In genomic region chr1:203625623-203626189, GRCh38 we compare ENCODE assay signal across 8 cellular contexts. TPM values are rescaled to one million over a fixed set of nuclear protein-coding genes. Genes with fewer than 3 reads are reported as not detected.
A peak's percentile ranks its signal among the peaks of the same experiment; 100 is the strongest.
DNase-seq lines count a peak whose midpoint lies in the region; ATAC-seq and TF ChIP-seq lines count a peak whose summit lies in the region.

No MANE protein-coding gene starts in this region.

- no peaks in the 10 kb centered on the region for H3K79me2 ChIP-seq in KMS-11 (ENCODE audit: insufficient read depth, low read depth)

- H3K4me3 ChIP-seq in KMS-11 (IDR thresholded peaks at IDR 0.05; ENCODE audit: insufficient read depth, low read depth, low read length) (no peak overlapping the region), breast epithelium (peak overlapping the region; percentile 60 to 69 (median 63))

- H3K9ac ChIP-seq in KMS-11 = peak overlapping the region; percentile 71; the same call in 1 of the 2 replicates

- TF ChIP-seq CTCF in KMS-11 (conservative IDR thresholded peaks at IDR 0.05; ENCODE audit: low read depth, low read length) = peak; percentile 57
- TF ChIP-seq CTCF in breast epithelium (IDR thresholded peaks at IDR 0.05) = peak; percentile 24 to 36 (median 31)

- H3K36me3 ChIP-seq in KMS-11 (ENCODE audit: insufficient read depth) = no peaks in the 10 kb centered on the region
- no peaks in the 10 kb centered on the region for H3K36me3 ChIP-seq in breast epithelium

- peak overlapping the region; percentile 79 for H3K4me2 ChIP-seq in KMS-11

- DNase-seq in EH (ENCODE audit: low read depth) (peak; percentile 49), breast epithelium (ENCODE audit: low spot score in 2 of 2) (no peak), kidney tubule cell (ENCODE audit: low spot score) (peak; percentile 36)
- peak; percentile 59 for DNase-seq in stimulated activated CD4-positive, alpha-beta T cell treated with anti-CD3 and anti-CD28 coated beads, Interleukin-2, amount 100 ng/mL, for 4 hours (ENCODE audit: low read depth)

- no peaks in the 10 kb centered on the region for H3K27me3 Mint-ChIP-seq in T-helper 1 cell treated with Interleukin-12 subunit alpha and Interleukin-12 subunit beta and Interleukin-4 antibody, amounts not matched to agents 30 μg/mL and 1 μg/mL, for 36 hours (ENCODE audit: low read depth)

- H3K4me1 ChIP-seq in KMS-11 (ENCODE audit: low read depth, poor library complexity, severe bottlenecking) (peaks cover 31% of the 10 kb centered on the region), breast epithelium (peaks cover 4% of the 10 kb centered on the region in 2 donors)

- peak overlapping the region; percentile 85 for H2AFZ ChIP-seq in KMS-11 (ENCODE audit: low read depth)

- H3K9me3 ChIP-seq in breast epithelium = no peaks in the 10 kb centered on the region

- H3K27ac Mint-ChIP-seq in T-helper 1 cell treated with Interleukin-12 subunit alpha and Interleukin-12 subunit beta and Interleukin-4 antibody, amounts not matched to agents 30 μg/mL and 1 μg/mL, for 36 hours = peak overlapping the region; percentile 96

- TF ChIP-seq POLR2A in breast epithelium (IDR thresholded peaks at IDR 0.05) = no peak

- no peak for ATAC-seq in HG03045 (IDR thresholded peaks at IDR 0.05; ENCODE audit: unreplicated experiment)
- ATAC-seq in GM21737 (IDR thresholded peaks at IDR 0.05; ENCODE audit: unreplicated experiment) = no peak

- H3K27ac ChIP-seq in KMS-11 (peak overlapping the region; percentile 64), breast epithelium (peak overlapping the region; percentile 85 to 87)

- H3K4me3 Mint-ChIP-seq in T-helper 1 cell treated with Interleukin-12 subunit alpha and Interleukin-12 subunit beta and Interleukin-4 antibody, amounts not matched to agents 30 μg/mL and 1 μg/mL, for 36 hours = peak overlapping the region; percentile 99

- H3K4me1 Mint-ChIP-seq in T-helper 1 cell treated with Interleukin-12 subunit alpha and Interleukin-12 subunit beta and Interleukin-4 antibody, amounts not matched to agents 30 μg/mL and 1 μg/mL, for 36 hours (ENCODE audit: low read depth) = peaks cover 59% of the 10 kb centered on the region

- H3K27me3 ChIP-seq in KMS-11 (ENCODE audit: insufficient read depth, low read depth) = no peaks in the 10 kb centered on the region
- no peaks in the 10 kb centered on the region for H3K27me3 ChIP-seq in breast epithelium

- H4K20me1 ChIP-seq in KMS-11 (ENCODE audit: insufficient read depth) = no peaks in the 10 kb centered on the region

- no peaks in the 10 kb centered on the region for H3K9me3 Mint-ChIP-seq in T-helper 1 cell treated with Interleukin-12 subunit alpha and Interleukin-12 subunit beta and Interleukin-4 antibody, amounts not matched to agents 30 μg/mL and 1 μg/mL, for 36 hours

- intact Hi-C loops in breast epithelium (cut with DNase I; ENCODE audit: low total_unique reads) = loop anchor here (5.0 kb wide), 1 partner anchor 57 kb away; no protein-coding TSS in a partner anchor

- H3K36me3 Mint-ChIP-seq in T-helper 1 cell treated with Interleukin-12 subunit alpha and Interleukin-12 subunit beta and Interleukin-4 antibody, amounts not matched to agents 30 μg/mL and 1 μg/mL, for 36 hours (ENCODE audit: low read depth) = peaks cover 21% of the 10 kb centered on the region

RNA-seq across cellular contexts. Expression of gene ATP2B4, which starts 0.9 kb away (rescaled TPM):
- 10 to 100 TPM; 55.7 to 97.1 (median 59.1) TPM for total RNA-seq in breast epithelium

Comparison
In these comparisons a context has a peak if more than half of its experiments do, and no peak if none do; other contexts are left out.
1. DNase-seq: peak in EH (single experiment), kidney tubule cell (single experiment) and stimulated activated CD4-positive, alpha-beta T cell treated with anti-CD3 and anti-CD28 coated beads, Interleukin-2, amount 100 ng/mL, for 4 hours (single experiment); none in breast epithelium (0 of 2).